Comparison of ENCODE assay signal across 17 cellular contexts in genomic region chr11:8025816-8026215, GRCh38. TPM values are rescaled to one million over a fixed set of nuclear protein-coding genes. Genes with fewer than 3 reads are reported as not detected.
DNase-seq lines count a peak whose midpoint lies in the region; ATAC-seq and TF ChIP-seq lines count a peak whose summit lies in the region.
"Had no signal": no experiment of that assay in that cellular context is flagged by ENCODE, and none has a peak within 500 bp of the region (broad histone marks: within the 10 kb centered on the region; RNA-seq: fewer than 3 reads in every experiment).

No MANE protein-coding gene starts in this region.

- H3K9ac ChIP-seq in SK-N-SH = no peak overlapping the region; the same call in 1 of the 2 replicates
- no peak overlapping the region for H3K9ac ChIP-seq in fibroblast of lung (ENCODE audit: insufficient read depth, low read length)

- peak in 1 of 2 experiments; percentile 67; a peak in 1 of 4 replicates for TF ChIP-seq EP300 in SK-N-SH (IDR thresholded peaks at IDR 0.05; ENCODE audit: borderline replicate concordance in 1 of 2, low read depth in 1 of 2, low read length in 1 of 2)

- peaks cover 24% of the 10 kb centered on the region for H3K27me3 Mint-ChIP-seq in activated naive CD8-positive, alpha-beta T cell treated with anti-CD3 and anti-CD28 coated beads, Interleukin-2, amount 50 U/mL, for 24 hours
- H3K27me3 Mint-ChIP-seq in activated naive CD8-positive, alpha-beta T cell treated with anti-CD3 and anti-CD28 coated beads for 36 hours = peaks cover 28% of the 10 kb centered on the region

- in situ Hi-C loops in GM13976 (cut with MboI; ENCODE audit: low sequenced_read_pairs, unreplicated experiment) = no loop called here

- no peak for TF ChIP-seq CTCF in SK-N-SH (IDR thresholded peaks at IDR 0.05)
- TF ChIP-seq CTCF in fibroblast of lung (conservative IDR thresholded peaks at IDR 0.05 in 1 of 2, IDR thresholded peaks at IDR 0.05 in 1 of 2; ENCODE audit: low read depth in 1 of 2, low read length in 2 of 2) = no peak
- TF ChIP-seq CTCF in GM13976 (IDR thresholded peaks at IDR 0.05; ENCODE audit: borderline replicate concordance, control extremely low read depth, extremely low read depth, insufficient read depth, missing control alignments) = no peak

- CTCF ChIA-PET in SK-N-SH (lab: Yijun Ruan, JAX) = interaction anchor here (1.3 to 3.2 kb wide), 2 partner anchors 64 to 74 kb away, joined by 3 to 17 read pairs; no protein-coding TSS in a partner anchor

- H3K4me2 ChIP-seq in SK-N-SH = peak overlapping the region; percentile 41
- peak overlapping the region; percentile 67 for H3K4me2 ChIP-seq in fibroblast of lung (ENCODE audit: extremely low read depth, insufficient read depth, low read length)

- H4K20me1 ChIP-seq in SK-N-SH (ENCODE audit: insufficient read depth) (no peaks in the 10 kb centered on the region), fibroblast of lung (ENCODE audit: control insufficient read depth, extremely low read depth, insufficient read depth, low read length) (no peaks in the 10 kb centered on the region)

- ATAC-seq in activated naive CD8-positive, alpha-beta T cell treated with anti-CD3 and anti-CD28 coated beads, Interleukin-2, amount 50 U/mL, for 24 hours = peak; percentile 43
- ATAC-seq in HG02840 (IDR thresholded peaks at IDR 0.05; ENCODE audit: low FRiP score, unreplicated experiment) = no peak

- no peak for DNase-seq in activated naive CD8-positive, alpha-beta T cell treated with anti-CD3 and anti-CD28 coated beads, Interleukin-2, amount 50 U/mL, for 24 hours
- DNase-seq in activated naive CD8-positive, alpha-beta T cell treated with anti-CD3 and anti-CD28 coated beads for 36 hours = no peak
- DNase-seq in SK-N-SH = no peak
- peak; percentile 65 to 87 for DNase-seq in fibroblast of lung (ENCODE audit: low read depth in 2 of 2)
- peak; percentile 43 for DNase-seq in stromal cell of bone marrow (ENCODE audit: low read depth)
- no peak for DNase-seq in GM13976 (ENCODE audit: low spot score)
- DNase-seq in NOMO-1 treated with DMSO at 0.1 percent for 48 hours (lab: John Stamatoyannopoulos, UW; ENCODE audit: unreplicated experiment) = no peak
- DNase-seq: KBM-7, kidney, NCI-H1930, NCI-H774, posterior cingulate gyrus, SHP77 treated with DMSO at 0.1 percent for 48 hours, upper lobe of left lung had no signal

- H3K4me3 Mint-ChIP-seq in activated naive CD8-positive, alpha-beta T cell treated with anti-CD3 and anti-CD28 coated beads, Interleukin-2, amount 50 U/mL, for 24 hours = no peak overlapping the region
- no peak overlapping the region for H3K4me3 Mint-ChIP-seq in activated naive CD8-positive, alpha-beta T cell treated with anti-CD3 and anti-CD28 coated beads for 36 hours
- H3K4me3 Mint-ChIP-seq: activated naive CD4-positive, alpha-beta T cell treated with anti-CD3 and anti-CD28 coated beads, Interleukin-2, amount 50 U/mL, for 24 hours had no signal

- no peaks in the 10 kb centered on the region for H3K4me1 Mint-ChIP-seq in activated naive CD8-positive, alpha-beta T cell treated with anti-CD3 and anti-CD28 coated beads, Interleukin-2, amount 50 U/mL, for 24 hours
- peaks cover 1% of the 10 kb centered on the region for H3K4me1 Mint-ChIP-seq in activated naive CD8-positive, alpha-beta T cell treated with anti-CD3 and anti-CD28 coated beads for 36 hours
- H3K4me1 Mint-ChIP-seq: activated naive CD4-positive, alpha-beta T cell treated with anti-CD3 and anti-CD28 coated beads, Interleukin-2, amount 50 U/mL, for 24 hours had no signal

- H3K36me3 Mint-ChIP-seq in activated naive CD8-positive, alpha-beta T cell treated with anti-CD3 and anti-CD28 coated beads, Interleukin-2, amount 50 U/mL, for 24 hours (ENCODE audit: low read depth) = no peaks in the 10 kb centered on the region
- no peaks in the 10 kb centered on the region for H3K36me3 Mint-ChIP-seq in activated naive CD8-positive, alpha-beta T cell treated with anti-CD3 and anti-CD28 coated beads for 36 hours
- H3K36me3 Mint-ChIP-seq: activated naive CD4-positive, alpha-beta T cell treated with anti-CD3 and anti-CD28 coated beads, Interleukin-2, amount 50 U/mL, for 24 hours had no signal

- no peaks in the 10 kb centered on the region for H3K9me3 Mint-ChIP-seq in activated naive CD8-positive, alpha-beta T cell treated with anti-CD3 and anti-CD28 coated beads, Interleukin-2, amount 50 U/mL, for 24 hours
- H3K9me3 Mint-ChIP-seq in activated naive CD8-positive, alpha-beta T cell treated with anti-CD3 and anti-CD28 coated beads for 36 hours = no peaks in the 10 kb centered on the region
- H3K9me3 Mint-ChIP-seq: activated naive CD4-positive, alpha-beta T cell treated with anti-CD3 and anti-CD28 coated beads, Interleukin-2, amount 50 U/mL, for 24 hours had no signal

- no peaks in the 10 kb centered on the region for H3K9me2 ChIP-seq in SK-N-SH

- H2AFZ ChIP-seq in SK-N-SH (ENCODE audit: low read depth) (no peak overlapping the region), fibroblast of lung (ENCODE audit: low read length) (no peak overlapping the region)

- TF ChIP-seq RAD21 in SK-N-SH (IDR thresholded peaks at IDR 0.05; ENCODE audit: low read length) = no peak

- H3K27ac Mint-ChIP-seq in activated naive CD8-positive, alpha-beta T cell treated with anti-CD3 and anti-CD28 coated beads, Interleukin-2, amount 50 U/mL, for 24 hours = no peak overlapping the region
- H3K27ac Mint-ChIP-seq in activated naive CD8-positive, alpha-beta T cell treated with anti-CD3 and anti-CD28 coated beads for 36 hours = no peak overlapping the region
- H3K27ac Mint-ChIP-seq: activated naive CD4-positive, alpha-beta T cell treated with anti-CD3 and anti-CD28 coated beads, Interleukin-2, amount 50 U/mL, for 24 hours had no signal

- peaks cover 10% of the 10 kb centered on the region for H3F3A ChIP-seq in SK-N-SH (replicated peaks; ENCODE audit: insufficient read depth)

- H3K4me3 ChIP-seq in SK-N-SH (ENCODE audit: low read depth in 2 of 2, low read length in 1 of 2) = peak overlapping the region in 1 of 2 experiments; percentile 13; a peak in 2 of 4 replicates
- no peak overlapping the region for H3K4me3 ChIP-seq in fibroblast of lung (replicated peaks in 1 of 4; ENCODE audit: control extremely low read depth in 1 of 4, insufficient read depth in 1 of 4, low read depth in 3 of 4, low read length in 4 of 4)
- H3K4me3 ChIP-seq: coronary artery, upper lobe of left lung had no signal

- no peaks in the 10 kb centered on the region for H3K36me3 ChIP-seq in SK-N-SH (replicated peaks in 1 of 2; ENCODE audit: control insufficient read depth in 1 of 2, insufficient read depth in 2 of 2, low read length in 1 of 2)
- no peaks in the 10 kb centered on the region for H3K36me3 ChIP-seq in fibroblast of lung (ENCODE audit: control insufficient read depth, insufficient read depth, low read length)
- H3K36me3 ChIP-seq: upper lobe of left lung had no signal

- H3K79me2 ChIP-seq in SK-N-SH (ENCODE audit: insufficient read depth) (no peaks in the 10 kb centered on the region), fibroblast of lung (ENCODE audit: control insufficient read depth, insufficient read depth, low read length) (no peaks in the 10 kb centered on the region)

- H3K9me3 ChIP-seq in SK-N-SH = no peaks in the 10 kb centered on the region
- no peaks in the 10 kb centered on the region for H3K9me3 ChIP-seq in fibroblast of lung (ENCODE audit: control insufficient read depth, insufficient read depth, low read depth, low read length)
- H3K9me3 ChIP-seq: upper lobe of left lung had no signal

- WGBS in SK-N-SH (ENCODE audit: low lambda C conversion rate) = 9% methylated on average over 2 of the region's 2 CpGs

- no peaks in the 10 kb centered on the region for H3K27me3 ChIP-seq in SK-N-SH (ENCODE audit: insufficient read depth)
- H3K27me3 ChIP-seq in fibroblast of lung (ENCODE audit: control insufficient read depth, insufficient read depth, low read length) = no peaks in the 10 kb centered on the region
- H3K27me3 ChIP-seq: upper lobe of left lung had no signal

- peak overlapping the region; percentile 47 to 59; a peak in 3 of 4 replicates for H3K27ac ChIP-seq in SK-N-SH (ENCODE audit: low read depth in 2 of 2, low read length in 1 of 2)
- no peak overlapping the region for H3K27ac ChIP-seq in fibroblast of lung (ENCODE audit: insufficient read depth, low read length)
- H3K27ac ChIP-seq: coronary artery, upper lobe of left lung had no signal

- peaks cover 0 to 4% of the 10 kb centered on the region in 2 experiments; a peak in 1 of 4 replicates for H3K4me1 ChIP-seq in SK-N-SH (ENCODE audit: control insufficient read depth in 1 of 2, insufficient read depth in 2 of 2, low read depth in 1 of 2, low read length in 1 of 2)
- peaks cover 2% of the 10 kb centered on the region for H3K4me1 ChIP-seq in fibroblast of lung (ENCODE audit: control insufficient read depth, extremely low read depth, insufficient read depth, low read length)
- H3K4me1 ChIP-seq: upper lobe of left lung had no signal

- POLR2A ChIA-PET in SK-N-SH (lab: Yijun Ruan, JAX) = no interaction called here

TF ChIP-seq in SK-N-SH, 30 proteins besides CTCF, POLR2A, EP300 and RAD21 (continues in another document):
- TF ChIP-seq FOXM1 (IDR thresholded peaks at IDR 0.05; ENCODE audit: low read depth) (no peak), POLR2AphosphoS5 (IDR thresholded peaks at IDR 0.05; ENCODE audit: low read depth, low read length) (peak; percentile 46; the same call in 1 of the 2 replicates), TCF12 (IDR thresholded peaks at IDR 0.05) (peak; percentile 74), EZH2phosphoT487 (IDR thresholded peaks at IDR 0.05; ENCODE audit: borderline replicate concordance, low read depth) (no peak), NFIC (IDR thresholded peaks at IDR 0.05; ENCODE audit: borderline replicate concordance) (peak; percentile 74), GABPA (IDR thresholded peaks at IDR 0.05; ENCODE audit: low read depth) (no peak), FOSL2 (IDR thresholded peaks at IDR 0.05; ENCODE audit: borderline replicate concordance, low read depth) (peak; percentile 77; the same call in 1 of the 2 replicates)

RNA-seq across cellular contexts. Expression of gene EIF3F, which starts 38.7 kb away (rescaled TPM):
- total RNA-seq in activated naive CD8-positive, alpha-beta T cell treated with anti-CD3 and anti-CD28 coated beads for 36 hours = 100 to 1,000 TPM; 314 to 316 TPM
- polyA plus RNA-seq in SK-N-SH (2012; rRNA removed) = 213 and 341 TPM in 2 replicates
- 295 and 390 TPM in 2 replicates for polyA plus RNA-seq in SK-N-SH (2012; cell fraction: cytosol; rRNA removed)
- polyA plus RNA-seq in SK-N-SH (2012; cell fraction: nucleus; rRNA removed) = 199 TPM in 2 replicates
- 291 and 303 TPM in 2 replicates for total RNA-seq in fibroblast of lung
- 323 and 345 TPM in 2 replicates for polyA plus RNA-seq in fibroblast of lung
- 445 and 471 TPM in 2 replicates for polyA plus RNA-seq in fibroblast of lung (2012)
- polyA minus RNA-seq in fibroblast of lung (ENCODE audit: low replicate concordance) = 289 and 384 TPM in 2 replicates

RNA-seq across cellular contexts. Expression of gene TUB, which starts 55.2 kb away (rescaled TPM):
- under 1 TPM; 0.19 to 0.34 TPM for total RNA-seq in activated naive CD8-positive, alpha-beta T cell treated with anti-CD3 and anti-CD28 coated beads for 36 hours
- polyA plus RNA-seq in SK-N-SH (2012; rRNA removed) = 11.3 and 16.9 TPM in 2 replicates
- 7.1 and 10.0 TPM in 2 replicates for polyA plus RNA-seq in SK-N-SH (2012; cell fraction: cytosol; rRNA removed)
- 43.6 and 49.5 TPM in 2 replicates for polyA plus RNA-seq in SK-N-SH (2012; cell fraction: nucleus; rRNA removed)
- total RNA-seq in fibroblast of lung = 9.6 and 10.3 TPM in 2 replicates
- polyA plus RNA-seq in fibroblast of lung = 5.7 and 10.4 TPM in 2 replicates
- 3.6 and 6.5 TPM in 2 replicates for polyA plus RNA-seq in fibroblast of lung (2012)
- polyA minus RNA-seq in fibroblast of lung (ENCODE audit: low replicate concordance) = 4.2 and 4.6 TPM in 2 replicates

Comparison
In these comparisons a context has a peak if more than half of its experiments do, and no peak if none do; other contexts are left out.
1. DNase-seq: peak in fibroblast of lung (2 of 2) and stromal cell of bone marrow (single experiment); none in activated naive CD8-positive, alpha-beta T cell treated with anti-CD3 and anti-CD28 coated beads, Interleukin-2, amount 50 U/mL, for 24 hours (single experiment), activated naive CD8-positive, alpha-beta T cell treated with anti-CD3 and anti-CD28 coated beads for 36 hours (single experiment), SK-N-SH (single experiment), GM13976 (single experiment) and NOMO-1 treated with DMSO at 0.1 percent for 48 hours (single experiment).